8 cellular contexts compared by ENCODE assay signal in the genomic region with DNA sequence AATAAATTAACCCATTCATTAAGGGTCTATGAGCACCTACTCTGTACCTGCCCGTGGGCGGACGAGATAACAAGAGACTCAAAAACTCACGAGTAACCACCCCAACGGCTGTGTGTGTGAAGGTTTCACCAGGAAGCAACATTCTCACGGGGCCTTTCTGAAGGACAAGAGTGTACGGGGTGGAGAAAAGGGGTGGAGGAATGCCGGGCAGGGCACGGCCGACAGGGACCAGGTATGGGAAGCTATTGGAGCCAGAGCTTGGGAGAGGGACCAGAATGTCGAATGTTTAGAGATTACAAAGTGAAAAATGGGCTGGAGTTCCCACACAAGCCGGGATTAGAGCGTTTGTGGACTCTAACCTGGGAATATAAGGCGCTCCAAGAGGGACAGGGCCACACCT. TPM values are rescaled to one million over a fixed set of nuclear protein-coding genes. Genes with fewer than 3 reads are reported as not detected.
A peak's percentile ranks its signal among the peaks of the same experiment; 100 is the strongest.
DNase-seq lines count a peak whose midpoint lies in the region; ATAC-seq lines count a peak whose summit lies in the region.

No MANE protein-coding gene starts in this region.

- H3K27me3 Mint-ChIP-seq in activated CD4-positive, alpha-beta memory T cell treated with anti-CD3 and anti-CD28 coated beads, Interleukin-2, amount 10 ng/mL, durations not matched to agents 7 days and 5 days: peaks cover 18% of the 10 kb centered on the region
- no peaks in the 10 kb centered on the region for H3K27me3 Mint-ChIP-seq in stimulated activated memory B cell treated with anti-CD40 and anti-IgM and Interleukin-4, amounts not matched to agents 10 μg/mL and 1 μg/mL and 100 μg/mL, for 72 hours

- peaks cover 3% of the 10 kb centered on the region for H3K36me3 Mint-ChIP-seq in activated CD4-positive, alpha-beta memory T cell treated with anti-CD3 and anti-CD28 coated beads, Interleukin-2, amount 10 ng/mL, durations not matched to agents 7 days and 5 days (ENCODE audit: low read depth)
- H3K36me3 Mint-ChIP-seq in stimulated activated memory B cell treated with anti-CD40 and anti-IgM and Interleukin-4, amounts not matched to agents 10 μg/mL and 1 μg/mL and 100 μg/mL, for 72 hours: no peaks in the 10 kb centered on the region

- POLR2A ChIA-PET in activated CD4-positive, alpha-beta memory T cell treated with anti-CD3 and anti-CD28 coated beads, Interleukin-2, amount 10 ng/mL, durations not matched to agents 7 days and 5 days (lab: Charles Lee): interaction anchor here (1.1 kb wide), 1 partner anchor 60 kb away, joined by 3 read pairs; the partner anchor contains the start of gene C11orf24

- H3K9me3 ChIP-seq in iPS-18c (ENCODE audit: control insufficient read depth, insufficient read depth, low read length): no peaks in the 10 kb centered on the region

- peak overlapping the region; percentile 72; the same call in 1 of the 2 replicates for H3K4me3 ChIP-seq in iPS-18c (ENCODE audit: insufficient read depth, low read depth, low read length)

- CTCF ChIA-PET in activated CD4-positive, alpha-beta memory T cell treated with anti-CD3 and anti-CD28 coated beads, Interleukin-2, amount 10 ng/mL, durations not matched to agents 7 days and 5 days (lab: Charles Lee): interaction anchor here (0.6 to 3.9 kb wide), 2 partner anchors 9 to 86 kb away, joined by 3 to 28 read pairs; no protein-coding TSS in a partner anchor

- H3K9me3 Mint-ChIP-seq in activated CD4-positive, alpha-beta memory T cell treated with anti-CD3 and anti-CD28 coated beads, Interleukin-2, amount 10 ng/mL, durations not matched to agents 7 days and 5 days: no peaks in the 10 kb centered on the region
- no peaks in the 10 kb centered on the region for H3K9me3 Mint-ChIP-seq in stimulated activated memory B cell treated with anti-CD40 and anti-IgM and Interleukin-4, amounts not matched to agents 10 μg/mL and 1 μg/mL and 100 μg/mL, for 72 hours

- H3K4me3 Mint-ChIP-seq in activated CD4-positive, alpha-beta memory T cell treated with anti-CD3 and anti-CD28 coated beads, Interleukin-2, amount 10 ng/mL, durations not matched to agents 7 days and 5 days: peak overlapping the region; percentile 88
- peak overlapping the region; percentile 64 for H3K4me3 Mint-ChIP-seq in stimulated activated memory B cell treated with anti-CD40 and anti-IgM and Interleukin-4, amounts not matched to agents 10 μg/mL and 1 μg/mL and 100 μg/mL, for 72 hours

- ATAC-seq in stimulated activated memory B cell treated with anti-CD40 and anti-IgM and Interleukin-4, amounts not matched to agents 10 μg/mL and 1 μg/mL and 100 μg/mL, for 72 hours: no peak
- ATAC-seq in HG03378 (IDR thresholded peaks at IDR 0.05; ENCODE audit: unreplicated experiment) (no peak), GM18511 (IDR thresholded peaks at IDR 0.05; ENCODE audit: unreplicated experiment) (no peak), HG03342 (IDR thresholded peaks at IDR 0.05; ENCODE audit: unreplicated experiment) (no peak)

- peaks cover 40% of the 10 kb centered on the region for H3K4me1 Mint-ChIP-seq in activated CD4-positive, alpha-beta memory T cell treated with anti-CD3 and anti-CD28 coated beads, Interleukin-2, amount 10 ng/mL, durations not matched to agents 7 days and 5 days
- H3K4me1 Mint-ChIP-seq in stimulated activated memory B cell treated with anti-CD40 and anti-IgM and Interleukin-4, amounts not matched to agents 10 μg/mL and 1 μg/mL and 100 μg/mL, for 72 hours: peaks cover 57% of the 10 kb centered on the region

- DNase-seq in NCI-H526 (lab: John Stamatoyannopoulos, UW) (peak; percentile 14 to 59), NCI-H526 treated with DMSO at 0.1 percent for 48 hours (lab: John Stamatoyannopoulos, UW) (no peak)
- DNase-seq in activated CD4-positive, alpha-beta memory T cell treated with anti-CD3 and anti-CD28 coated beads, Interleukin-2, amount 10 ng/mL, durations not matched to agents 7 days and 5 days: no peak

- H3K27ac Mint-ChIP-seq in activated CD4-positive, alpha-beta memory T cell treated with anti-CD3 and anti-CD28 coated beads, Interleukin-2, amount 10 ng/mL, durations not matched to agents 7 days and 5 days: no peak overlapping the region
- peak overlapping the region; percentile 77 for H3K27ac Mint-ChIP-seq in stimulated activated memory B cell treated with anti-CD40 and anti-IgM and Interleukin-4, amounts not matched to agents 10 μg/mL and 1 μg/mL and 100 μg/mL, for 72 hours

RNA-seq across cellular contexts. Expression of gene KMT5B, which starts 1.6 kb away (rescaled TPM):
- 10 to 100 TPM; 25.7 to 28.0 TPM for total RNA-seq in activated CD4-positive, alpha-beta memory T cell treated with anti-CD3 and anti-CD28 coated beads, Interleukin-2, amount 10 ng/mL, durations not matched to agents 7 days and 5 days

Comparison
In these comparisons a context has a peak if more than half of its experiments do, and no peak if none do; other contexts are left out.
1. DNase-seq: peak in NCI-H526 (2 of 2); none in NCI-H526 treated with DMSO at 0.1 percent for 48 hours (single experiment) and activated CD4-positive, alpha-beta memory T cell treated with anti-CD3 and anti-CD28 coated beads, Interleukin-2, amount 10 ng/mL, durations not matched to agents 7 days and 5 days (single experiment).